36 cellular contexts compared by ENCODE assay signal in genomic region chr4:141075553-141075952, GRCh38. TPM values are rescaled to one million over a fixed set of nuclear protein-coding genes. Genes with fewer than 3 reads are reported as not detected.
"Had no signal": no experiment of that assay in that cellular context is flagged by ENCODE, and none has a peak within 500 bp of the region (broad histone marks: within the 10 kb centered on the region; RNA-seq: fewer than 3 reads in every experiment).

No MANE protein-coding gene starts in this region.

- H3K4me1 Mint-ChIP-seq: activated B cell treated with CpG ODN at 0.5 μM for 24 hours; activated CD4-positive, alpha-beta T cell treated with anti-CD3 and anti-CD28 coated beads, Interleukin-2, amount 10 ng/mL, durations not matched to agents 24 days and 14 days; activated naive CD8-positive, alpha-beta T cell treated with anti-CD3 and anti-CD28 coated beads for 36 hours; activated T-helper 17 cell treated with anti-CD3 and anti-CD28 coated beads, Interleukin-2, amount 50 U/mL, for 72 hours had no signal

- H3K9me3 ChIP-seq: adrenal gland, body of pancreas, breast epithelium had no signal

- H3K27ac ChIP-seq: adrenal gland, body of pancreas, brain microvascular endothelial cell, breast epithelium, VCaP had no signal

- H3K36me3 Mint-ChIP-seq: activated CD4-positive, alpha-beta memory T cell treated with anti-CD3 and anti-CD28 coated beads for 36 hours; activated naive CD4-positive, alpha-beta T cell treated with anti-CD3 and anti-CD28 coated beads, Interleukin-2, amount 50 U/mL, for 72 hours; activated naive CD8-positive, alpha-beta T cell treated with anti-CD3 and anti-CD28 coated beads for 36 hours had no signal

- H3K4me1 ChIP-seq: body of pancreas, breast epithelium had no signal

- DNase-seq: activated B cell treated with CpG ODN at 0.5 μM for 24 hours; activated CD4-positive, alpha-beta memory T cell treated with anti-CD3 and anti-CD28 coated beads for 36 hours; activated CD4-positive, alpha-beta T cell treated with anti-CD3 and anti-CD28 coated beads for 4 hours; activated CD4-positive, alpha-beta T cell treated with anti-CD3 and anti-CD28 coated beads, Interleukin-2, amount 10 ng/mL, durations not matched to agents 24 days and 14 days; activated CD4-positive, alpha-beta T cell treated with anti-CD3 and anti-CD28 coated beads, Interleukin-2, amount 50 U/mL, for 1 hour; activated CD4-positive, alpha-beta T cell treated with anti-CD3 and anti-CD28 coated beads, Interleukin-2, amount 50 U/mL, for 4 hours; activated CD4-positive, CD25-positive, alpha-beta regulatory T cell treated with anti-CD3 and anti-CD28 coated beads, Interleukin-2, amount 50 U/mL, for 72 hours; activated CD8-positive, alpha-beta memory T cell treated with anti-CD3 and anti-CD28 coated beads, Interleukin-2, amount 50 U/mL, for 4 hours; activated CD8-positive, alpha-beta T cell treated with anti-CD3 and anti-CD28 coated beads for 36 hours; activated effector memory CD4-positive, alpha-beta T cell treated with anti-CD3 and anti-CD28 coated beads, Interleukin-2, amount 50 U/mL, for 16 hours; activated gamma-delta T cell treated with Interleukin-2 at 50 U/mL for 16 hours; activated naive CD4-positive, alpha-beta T cell; activated naive CD4-positive, alpha-beta T cell treated with anti-CD3 and anti-CD28 coated beads for 36 hours; activated naive CD4-positive, alpha-beta T cell treated with anti-CD3 and anti-CD28 coated beads, Interleukin-2, amount 50 U/mL, for 16 hours; activated naive CD8-positive, alpha-beta T cell treated with anti-CD3 and anti-CD28 coated beads for 36 hours; activated T-cell treated with anti-CD3 and anti-CD28 coated beads for 4 hours; activated T-cell treated with anti-CD3 and anti-CD28 coated beads, Interleukin-2, amount 50 U/mL, for 1 hour; activated T-cell treated with anti-CD3 and anti-CD28 coated beads, Interleukin-2, amount 50 U/mL, for 4 hours; activated T-cell treated with anti-CD3 and anti-CD28 coated beads, Interleukin-2, amount 50 U/mL, for 72 hours; adrenal gland; amniotic stem cell; aorta; body of pancreas; brain microvascular endothelial cell; central memory CD4-positive, alpha-beta T cell; T-helper 2 cell; T-helper 9 cell had no signal

- FAIRE-seq: astrocyte, TTC549 had no signal

- H3K9me3 Mint-ChIP-seq: activated B cell treated with CpG ODN at 0.5 μM for 24 hours; activated CD4-positive, alpha-beta memory T cell treated with anti-CD3 and anti-CD28 coated beads for 36 hours; activated CD4-positive, alpha-beta T cell treated with anti-CD3 and anti-CD28 coated beads, Interleukin-2, amount 10 ng/mL, durations not matched to agents 24 days and 14 days; activated CD8-positive, alpha-beta T cell treated with anti-CD3 and anti-CD28 coated beads for 36 hours; activated naive CD4-positive, alpha-beta T cell treated with anti-CD3 and anti-CD28 coated beads for 36 hours; activated naive CD4-positive, alpha-beta T cell treated with anti-CD3 and anti-CD28 coated beads, Interleukin-2, amount 50 U/mL, for 72 hours; activated naive CD8-positive, alpha-beta T cell treated with anti-CD3 and anti-CD28 coated beads for 36 hours; activated T-cell treated with anti-CD3 and anti-CD28 coated beads, Interleukin-2, amount 50 U/mL, for 4 hours; activated T-cell treated with anti-CD3 and anti-CD28 coated beads, Interleukin-2, amount 50 U/mL, for 72 hours; activated T-helper 1 cell treated with anti-CD3 and anti-CD28 coated beads, Interleukin-12 subunit alpha, Interleukin-12 subunit beta, Interleukin-2, Interleukin-4 antibody, amounts not matched to agents 30 ng/mL and 10 ng/mL and 1 ng/mL, durations not matched to agents 14 hours and 24 hours and 36 hours; activated T-helper 17 cell treated with anti-CD3 and anti-CD28 coated beads, Interleukin-2, amount 50 U/mL, for 72 hours; T-helper 1 cell treated with Interleukin-12 subunit alpha and Interleukin-12 subunit beta and Interleukin-4 antibody, amounts not matched to agents 30 μg/mL and 1 μg/mL, for 36 hours; T-helper 2 cell treated with Interferon-gamma antibody and Interleukin-4, amounts not matched to agents 5 μg/mL and 100 μg/mL, for 36 hours had no signal

- H3K36me3 ChIP-seq: adrenal gland, brain microvascular endothelial cell, breast epithelium had no signal

- H3K27me3 Mint-ChIP-seq: activated B cell treated with CpG ODN at 0.5 μM for 24 hours; activated CD4-positive, alpha-beta memory T cell treated with anti-CD3 and anti-CD28 coated beads for 36 hours; activated CD4-positive, alpha-beta T cell treated with anti-CD3 and anti-CD28 coated beads, Interleukin-2, amount 10 ng/mL, durations not matched to agents 24 days and 14 days; activated naive CD8-positive, alpha-beta T cell treated with anti-CD3 and anti-CD28 coated beads for 36 hours; activated T-helper 17 cell treated with anti-CD3 and anti-CD28 coated beads, Interleukin-2, amount 50 U/mL, for 72 hours had no signal

- H3K27ac Mint-ChIP-seq: activated B cell treated with CpG ODN at 0.5 μM for 24 hours; activated CD4-positive, alpha-beta memory T cell treated with anti-CD3 and anti-CD28 coated beads for 36 hours; activated CD4-positive, alpha-beta T cell treated with anti-CD3 and anti-CD28 coated beads, Interleukin-2, amount 10 ng/mL, durations not matched to agents 24 days and 14 days; activated CD8-positive, alpha-beta T cell treated with anti-CD3 and anti-CD28 coated beads for 36 hours; activated naive CD4-positive, alpha-beta T cell treated with anti-CD3 and anti-CD28 coated beads for 36 hours; activated naive CD4-positive, alpha-beta T cell treated with anti-CD3 and anti-CD28 coated beads, Interleukin-2, amount 50 U/mL, for 72 hours; activated naive CD8-positive, alpha-beta T cell treated with anti-CD3 and anti-CD28 coated beads for 36 hours; activated T-cell treated with anti-CD3 and anti-CD28 coated beads, Interleukin-2, amount 50 U/mL, for 72 hours; activated T-helper 1 cell treated with anti-CD3 and anti-CD28 coated beads, Interleukin-12 subunit alpha, Interleukin-12 subunit beta, Interleukin-2, Interleukin-4 antibody, amounts not matched to agents 30 ng/mL and 10 ng/mL and 1 ng/mL, durations not matched to agents 14 hours and 24 hours and 36 hours; activated T-helper 17 cell treated with anti-CD3 and anti-CD28 coated beads, Interleukin-2, amount 50 U/mL, for 72 hours; T-helper 1 cell treated with Interleukin-12 subunit alpha and Interleukin-12 subunit beta and Interleukin-4 antibody, amounts not matched to agents 30 μg/mL and 1 μg/mL, for 36 hours; T-helper 2 cell treated with Interferon-gamma antibody and Interleukin-4, amounts not matched to agents 5 μg/mL and 100 μg/mL, for 36 hours had no signal

- H3K27me3 ChIP-seq: adrenal gland, body of pancreas, brain microvascular endothelial cell, breast epithelium had no signal

- H3K4me3 ChIP-seq: adrenal gland, body of pancreas, breast epithelium had no signal

- H3K4me3 Mint-ChIP-seq: activated B cell treated with CpG ODN at 0.5 μM for 24 hours; activated CD4-positive, alpha-beta memory T cell treated with anti-CD3 and anti-CD28 coated beads for 36 hours; activated CD4-positive, alpha-beta T cell treated with anti-CD3 and anti-CD28 coated beads, Interleukin-2, amount 10 ng/mL, durations not matched to agents 24 days and 14 days; activated CD8-positive, alpha-beta T cell treated with anti-CD3 and anti-CD28 coated beads for 36 hours; activated naive CD4-positive, alpha-beta T cell treated with anti-CD3 and anti-CD28 coated beads for 36 hours; activated naive CD8-positive, alpha-beta T cell treated with anti-CD3 and anti-CD28 coated beads for 36 hours; activated T-cell treated with anti-CD3 and anti-CD28 coated beads, Interleukin-2, amount 50 U/mL, for 4 hours; activated T-cell treated with anti-CD3 and anti-CD28 coated beads, Interleukin-2, amount 50 U/mL, for 72 hours; activated T-helper 1 cell treated with anti-CD3 and anti-CD28 coated beads, Interleukin-12 subunit alpha, Interleukin-12 subunit beta, Interleukin-2, Interleukin-4 antibody, amounts not matched to agents 30 ng/mL and 10 ng/mL and 1 ng/mL, durations not matched to agents 14 hours and 24 hours and 36 hours; activated T-helper 17 cell treated with anti-CD3 and anti-CD28 coated beads, Interleukin-2, amount 50 U/mL, for 72 hours; T-helper 1 cell treated with Interleukin-12 subunit alpha and Interleukin-12 subunit beta and Interleukin-4 antibody, amounts not matched to agents 30 μg/mL and 1 μg/mL, for 36 hours; T-helper 2 cell treated with Interferon-gamma antibody and Interleukin-4, amounts not matched to agents 5 μg/mL and 100 μg/mL, for 36 hours had no signal

- ATAC-seq: activated CD8-positive, alpha-beta T cell treated with anti-CD3 and anti-CD28 coated beads for 36 hours; activated naive CD4-positive, alpha-beta T cell treated with anti-CD3 and anti-CD28 coated beads, Interleukin-2, amount 50 U/mL, for 72 hours; activated T-cell treated with anti-CD3 and anti-CD28 coated beads, Interleukin-2, amount 50 U/mL, for 4 hours; activated T-cell treated with anti-CD3 and anti-CD28 coated beads, Interleukin-2, amount 50 U/mL, for 72 hours; activated T-helper 17 cell treated with anti-CD3 and anti-CD28 coated beads, Interleukin-2, amount 50 U/mL, for 72 hours; body of pancreas had no signal

RNA-seq across cellular contexts. Expression of gene RNF150, which starts 57.7 kb away (rescaled TPM):
- total RNA-seq: activated B cell treated with CpG ODN at 0.5 μM for 24 hours; activated CD4-positive, alpha-beta memory T cell treated with anti-CD3 and anti-CD28 coated beads for 36 hours; activated CD4-positive, alpha-beta T cell treated with anti-CD3 and anti-CD28 coated beads, Interleukin-2, amount 10 ng/mL, durations not matched to agents 24 days and 14 days; activated naive CD4-positive, alpha-beta T cell treated with anti-CD3 and anti-CD28 coated beads for 36 hours; activated T-helper 1 cell treated with anti-CD3 and anti-CD28 coated beads, Interleukin-12 subunit alpha, Interleukin-12 subunit beta, Interleukin-2, Interleukin-4 antibody, amounts not matched to agents 30 ng/mL and 10 ng/mL and 1 ng/mL, durations not matched to agents 14 hours and 24 hours and 36 hours had no signal
